10 cellular contexts compared by ENCODE assay signal in genomic region chr1:10634428-10635384, GRCh38.
DNase-seq lines count a peak whose midpoint lies in the region; ATAC-seq and TF ChIP-seq lines count a peak whose summit lies in the region.
"Had no signal": no experiment of that assay in that cellular context is flagged by ENCODE, and none has a peak within 500 bp of the region (broad histone marks: within the 10 kb centered on the region; RNA-seq: fewer than 3 reads in every experiment).

No MANE protein-coding gene starts in this region.

- H3K9me3 ChIP-seq in upper lobe of left lung: no peaks in the 10 kb centered on the region

- POLR2A ChIA-PET in MCF 10A (lab: Yijun Ruan, JAX): interaction anchor here (0.6 to 2.8 kb wide), 16 partner anchors 10 to 525 kb away, joined by 3 to 14 read pairs (median 4); no protein-coding TSS in a partner anchor

- peaks cover 0 to 34% (median 18%) of the 10 kb centered on the region in 4 donors for H3K36me3 ChIP-seq in upper lobe of left lung

- H3K4me3 ChIP-seq in upper lobe of left lung: no peak overlapping the region

- no peak for TF ChIP-seq EP300 in Ishikawa (IDR thresholded peaks at IDR 0.05; ENCODE audit: borderline replicate concordance)
- TF ChIP-seq EP300 in upper lobe of left lung (IDR thresholded peaks at IDR 0.05): no peak

- peaks cover 23 to 52% (median 33%) of the 10 kb centered on the region in 4 donors for H3K4me1 ChIP-seq in upper lobe of left lung

- peak overlapping the region; percentile 95 for H3K27ac Mint-ChIP-seq in MCF 10A (ENCODE audit: low read depth, unreplicated experiment)
- H3K27ac Mint-ChIP-seq in HFFc6: no peak overlapping the region

- intact Hi-C loops in MCF 10A (cut with micrococcal nuclease): loop anchor here (2.0 to 5.0 kb wide), 3 partner anchors 104 to 162 kb away; partner anchors contain the start of gene CASZ1

- TF ChIP-seq POLR2A in upper lobe of left lung (IDR thresholded peaks at IDR 0.05): no peak

- no peaks in the 10 kb centered on the region for H3K27me3 Mint-ChIP-seq in MCF 10A (ENCODE audit: insufficient read depth, unreplicated experiment)
- no peaks in the 10 kb centered on the region; the same call in none of the 2 replicates for H3K27me3 Mint-ChIP-seq in HFFc6 (ENCODE audit: insufficient read depth)

- no peak for TF ChIP-seq RAD21 in Ishikawa (IDR thresholded peaks at IDR 0.05; ENCODE audit: low read depth)

- H3K27me3 ChIP-seq in upper lobe of left lung: no peaks in the 10 kb centered on the region

- peak overlapping the region; percentile 66 for H3K4me3 Mint-ChIP-seq in MCF 10A (ENCODE audit: unreplicated experiment)
- no peak overlapping the region for H3K4me3 Mint-ChIP-seq in HFFc6

- no peaks in the 10 kb centered on the region for H3K9me3 Mint-ChIP-seq in MCF 10A (ENCODE audit: unreplicated experiment)
- H3K9me3 Mint-ChIP-seq in HFFc6: no peaks in the 10 kb centered on the region

- DNase-seq in MCF 10A (ENCODE audit: unreplicated experiment): peak; percentile 66
- no peak for DNase-seq in left lobe of liver (ENCODE audit: low spot score)
- DNase-seq in upper lobe of left lung: no peak
- no peak for DNase-seq in HuH-7 (ENCODE audit: low spot score)
- DNase-seq in HFFc6: no peak
- DNase-seq: activated effector memory CD4-positive, alpha-beta T cell treated with anti-CD3 and anti-CD28 coated beads, Interleukin-2, amount 50 U/mL, for 16 hours; effector CD4-positive, alpha-beta T cell; kidney glomerular epithelial cell had no signal

- ATAC-seq in left lobe of liver (peak; percentile 69), upper lobe of left lung (ENCODE audit: low FRiP score in 2 of 2) (peak; percentile 18 to 28), HG03196 (IDR thresholded peaks at IDR 0.05; ENCODE audit: unreplicated experiment) (no peak)

- peaks cover 6% of the 10 kb centered on the region for H3K36me3 Mint-ChIP-seq in MCF 10A (ENCODE audit: insufficient read depth, unreplicated experiment)
- no peaks in the 10 kb centered on the region for H3K36me3 Mint-ChIP-seq in HFFc6 (ENCODE audit: low read depth)

- no peak for TF ChIP-seq CTCF in MCF 10A (IDR thresholded peaks at IDR 0.05; ENCODE audit: unreplicated experiment)
- peak in 1 of 6 experiments; percentile 1 for TF ChIP-seq CTCF in upper lobe of left lung (IDR thresholded peaks at IDR 0.05)
- TF ChIP-seq CTCF in HFFc6 (IDR thresholded peaks at IDR 0.05): no peak

- 0 to 65% methylated on average over 1 to 22 of the region's 27 CpGs for WGBS in upper lobe of left lung, 2 donors

- peaks cover 10% of the 10 kb centered on the region for H3K4me1 Mint-ChIP-seq in MCF 10A (ENCODE audit: insufficient read depth, unreplicated experiment)
- H3K4me1 Mint-ChIP-seq in HFFc6 (ENCODE audit: low read depth): no peaks in the 10 kb centered on the region

- CTCF ChIA-PET in MCF 10A (lab: Yijun Ruan, JAX): interaction anchor here (0.5 to 1.8 kb wide), 7 partner anchors 10 to 233 kb away, joined by 3 to 4 read pairs (median 3); no protein-coding TSS in a partner anchor

- H3K27ac ChIP-seq in upper lobe of left lung: peak overlapping the region; percentile 85 to 89 (median 87)

- no TSS peak for BruUV-seq in MCF 10A (replicated peaks; lab: Mats Ljungman, UMichigan)

TF ChIP-seq in Ishikawa, 13 proteins besides CTCF, POLR2A, EP300 and RAD21:
- TF ChIP-seq ZBTB7A (IDR thresholded peaks at IDR 0.05; ENCODE audit: low read depth): 0 out of 2 replicates have a peak, but pooled peaks have one; percentile 24
- no peak for TF ChIP-seq NFIC (IDR thresholded peaks at IDR 0.05)
- no peak for TF ChIP-seq CREB1 (IDR thresholded peaks at IDR 0.05; ENCODE audit: low read depth)
- TF ChIP-seq TCF12 (IDR thresholded peaks at IDR 0.05; ENCODE audit: low read depth): no peak
- TF ChIP-seq TAF1 (IDR thresholded peaks at IDR 0.05; ENCODE audit: low read depth): no peak
TF ChIP-seq in Ishikawa: peak in this region for 1.
